In the genomic region with DNA sequence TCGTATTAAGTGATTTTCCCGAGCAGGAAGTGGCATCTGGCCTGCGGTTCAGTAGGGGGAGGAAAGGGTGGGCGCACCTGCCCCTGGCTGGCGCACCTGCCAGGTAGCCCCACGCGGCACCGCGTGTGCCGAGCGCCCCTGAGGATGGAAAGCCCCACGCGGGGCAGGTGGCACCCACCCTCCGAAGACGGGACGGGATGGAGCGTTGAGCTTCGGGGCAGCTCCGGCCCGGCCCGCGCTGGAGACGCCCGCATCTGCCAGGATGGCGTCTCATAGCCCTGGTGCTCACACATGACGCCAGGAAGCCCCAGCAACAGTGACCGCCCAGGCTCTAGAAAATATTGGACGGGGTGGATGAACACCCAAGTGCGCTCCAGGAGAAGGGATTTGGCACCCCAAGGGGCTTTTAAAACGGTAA, we compare ENCODE assay signal across 8 cellular contexts. TPM values are rescaled to one million over a fixed set of nuclear protein-coding genes. Genes with fewer than 3 reads are reported as not detected.
DNase-seq lines count a peak whose midpoint lies in the region; ATAC-seq, FAIRE-seq and TF ChIP-seq lines count a peak whose summit lies in the region.

No MANE protein-coding gene starts in this region.

- intact Hi-C loops in HCT116 (cut with micrococcal nuclease) (no loop called here), kidney (cut with DNase I) (no loop called here)

- POLR2A ChIA-PET in HCT116 (lab: Charles Lee), result interaction anchor here (0.7 kb wide), 1 partner anchor 285 kb away, joined by 3 read pairs; no protein-coding TSS in a partner anchor

- TF ChIP-seq RAD21 in HCT116 (IDR thresholded peaks at IDR 0.05; ENCODE audit: low read depth), result no peak

- no peak for TF ChIP-seq POLR2A in HCT116 (IDR thresholded peaks at IDR 0.05; ENCODE audit: borderline replicate concordance, extremely low read depth, insufficient read depth, insufficient read length)

- H3K36me3 Mint-ChIP-seq in astrocyte (ENCODE audit: low read depth, unreplicated experiment) (no peaks in the 10 kb centered on the region), type B pancreatic cell (no peaks in the 10 kb centered on the region)

- no peaks in the 10 kb centered on the region for H3K36me3 ChIP-seq in ACC112 (ENCODE audit: insufficient read depth, low read length)
- H3K36me3 ChIP-seq in HCT116 (ENCODE audit: control insufficient read depth in 1 of 2, insufficient read depth in 2 of 2, low read length in 2 of 2), result no peaks in the 10 kb centered on the region
- H3K36me3 ChIP-seq in astrocyte (ENCODE audit: insufficient read depth, low read length), result no peaks in the 10 kb centered on the region
- no peaks in the 10 kb centered on the region for H3K36me3 ChIP-seq in kidney (ENCODE audit: control insufficient read depth in 1 of 2, insufficient read depth in 2 of 2, low read length in 2 of 2)

- H3K4me2 ChIP-seq in HCT116 (ENCODE audit: low read length), result peak overlapping the region; percentile 87
- H3K4me2 ChIP-seq in astrocyte (ENCODE audit: low read length), result peak overlapping the region; percentile 90

- FAIRE-seq in astrocyte (lab: Jason Lieb, UNC) (no peak), kidney (lab: Jason Lieb, UNC) (no peak)

- peaks cover 43% of the 10 kb centered on the region for H3K27me3 ChIP-seq in ACC112 (ENCODE audit: insufficient read depth, low read length)
- H3K27me3 ChIP-seq in HCT116 (ENCODE audit: insufficient read depth, low read length), result no peaks in the 10 kb centered on the region
- H3K27me3 ChIP-seq in astrocyte (ENCODE audit: insufficient read depth, low read length), result peaks cover 54% of the 10 kb centered on the region

- H4K20me1 ChIP-seq in HCT116 (ENCODE audit: insufficient read depth), result no peaks in the 10 kb centered on the region
- no peaks in the 10 kb centered on the region for H4K20me1 ChIP-seq in astrocyte (ENCODE audit: insufficient read depth, low read length)

- H3K4me1 ChIP-seq in ACC112 (ENCODE audit: control insufficient read depth, insufficient read depth, low read length, unreplicated experiment) (peaks cover 8% of the 10 kb centered on the region), HCT116 (ENCODE audit: control insufficient read depth in 1 of 2, insufficient read depth in 2 of 2, low read length in 2 of 2) (peaks cover 8 to 33% of the 10 kb centered on the region in 2 experiments; a peak in 3 of 4 replicates), astrocyte (ENCODE audit: insufficient read depth, low read length) (peaks cover 10% of the 10 kb centered on the region), kidney (ENCODE audit: control insufficient read depth in 1 of 2, insufficient read depth in 1 of 2, low read depth in 1 of 2, low read length in 2 of 2) (peaks cover 5 to 8% of the 10 kb centered on the region in 2 donors)

- ATAC-seq in HCT116 (no peak), HG03175 (IDR thresholded peaks at IDR 0.05; ENCODE audit: unreplicated experiment) (no peak), GM18907 (IDR thresholded peaks at IDR 0.05; ENCODE audit: unreplicated experiment) (no peak)

- H3K4me3 Mint-ChIP-seq in astrocyte (ENCODE audit: unreplicated experiment) (peak overlapping the region; percentile 80), type B pancreatic cell (peak overlapping the region; percentile 86)

- H3K27me3 Mint-ChIP-seq in astrocyte (ENCODE audit: low read depth, unreplicated experiment), result peaks cover 31% of the 10 kb centered on the region
- H3K27me3 Mint-ChIP-seq in type B pancreatic cell, result peaks cover 72% of the 10 kb centered on the region

- peaks cover 2% of the 10 kb centered on the region for H3K4me1 Mint-ChIP-seq in astrocyte (ENCODE audit: low read depth, unreplicated experiment)
- H3K4me1 Mint-ChIP-seq in type B pancreatic cell (ENCODE audit: unreplicated experiment), result peaks cover 5% of the 10 kb centered on the region

- TF ChIP-seq CTCF in HCT116 (IDR thresholded peaks at IDR 0.05 in 2 of 3, conservative IDR thresholded peaks at IDR 0.05 in 1 of 3; ENCODE audit: borderline replicate concordance in 1 of 3, insufficient read depth in 1 of 3, low read depth in 2 of 3, low read length in 2 of 3), result no peak
- no peak for TF ChIP-seq CTCF in astrocyte (IDR thresholded peaks at IDR 0.05; ENCODE audit: insufficient read depth, low read depth, low read length)
- TF ChIP-seq CTCF in kidney (IDR thresholded peaks at IDR 0.05; ENCODE audit: borderline replicate concordance, extremely low read depth, insufficient read depth), result no peak
- TF ChIP-seq CTCF in type B pancreatic cell (conservative IDR thresholded peaks at IDR 0.05), result no peak

- RAD21 ChIA-PET in HCT116 (lab: Charles Lee; ENCODE audit: low non-redundant PET in 1 of 2, low total read pairs in 2 of 2, uncharacterized antibody in 2 of 2, unreplicated experiment in 2 of 2), result no interaction called here

- no TSS peak for BruUV-seq in HCT116 (replicated peaks; lab: Mats Ljungman, UMichigan)

- H3K79me2 ChIP-seq in ACC112 (ENCODE audit: control insufficient read depth, insufficient read depth, low read length, unreplicated experiment), result no peaks in the 10 kb centered on the region
- no peaks in the 10 kb centered on the region; the same call in 1 of the 2 replicates for H3K79me2 ChIP-seq in HCT116 (ENCODE audit: insufficient read depth, low read length)
- no peaks in the 10 kb centered on the region for H3K79me2 ChIP-seq in astrocyte (ENCODE audit: insufficient read depth, low read length)

- CTCF ChIA-PET in HCT116 (lab: Charles Lee), result interaction anchor here (1.3 kb wide), 1 partner anchor 14 kb away, joined by 3 read pairs; no protein-coding TSS in a partner anchor

- no peak for DNase-seq in HCT116 (ENCODE audit: low read depth, low spot score)
- DNase-seq in astrocyte (ENCODE audit: low read depth), result no peak
- DNase-seq in kidney, result peak; percentile 78
- DNase-seq in type B pancreatic cell (ENCODE audit: extremely low spot score, unreplicated experiment), result no peak
- DNase-seq in NCI-H446 (lab: John Stamatoyannopoulos, UW), result no peak

- H3K9me3 Mint-ChIP-seq in astrocyte (ENCODE audit: unreplicated experiment) (no peaks in the 10 kb centered on the region), type B pancreatic cell (no peaks in the 10 kb centered on the region)

- H3K27ac Mint-ChIP-seq in astrocyte (ENCODE audit: unreplicated experiment) (peak overlapping the region; percentile 69), type B pancreatic cell (peak overlapping the region; percentile 39)

- H3K9me2 ChIP-seq in HCT116 (ENCODE audit: insufficient read depth), result no peaks in the 10 kb centered on the region

- H3K4me3 ChIP-seq in ACC112 (ENCODE audit: low read depth, low read length) (peak overlapping the region; percentile 80), HCT116 (replicated peaks in 1 of 2; ENCODE audit: low read depth in 1 of 2, low read length in 2 of 2) (peak overlapping the region; percentile 43 to 59), astrocyte (ENCODE audit: insufficient read depth, low read depth, low read length) (peak overlapping the region; percentile 50), kidney (ENCODE audit: low read length in 2 of 2) (peak overlapping the region; percentile 24 to 53)

- H2AFZ ChIP-seq in ACC112 (ENCODE audit: low read length, unreplicated experiment) (no peak overlapping the region), HCT116 (ENCODE audit: low read depth, low read length, poor library complexity, severe bottlenecking) (no peak overlapping the region), astrocyte (ENCODE audit: low read depth, low read length) (peak overlapping the region; percentile 37)

- H3K9me3 ChIP-seq in HCT116 (ENCODE audit: control insufficient read depth in 1 of 2, insufficient read depth in 1 of 2, low read depth in 1 of 2, low read length in 2 of 2), result no peaks in the 10 kb centered on the region
- H3K9me3 ChIP-seq in astrocyte (ENCODE audit: insufficient read depth, low read depth, low read length), result no peaks in the 10 kb centered on the region
- no peaks in the 10 kb centered on the region for H3K9me3 ChIP-seq in kidney (ENCODE audit: control insufficient read depth in 1 of 2, low read length in 2 of 2)

- H3K9ac ChIP-seq in HCT116 (ENCODE audit: low read length) (peak overlapping the region; percentile 77), astrocyte (ENCODE audit: low read length) (peak overlapping the region; percentile 80), kidney (ENCODE audit: low read length in 2 of 2) (peak overlapping the region; percentile 48 to 58)

- H3K27ac ChIP-seq in ACC112 (ENCODE audit: low read depth, low read length), result peak overlapping the region; percentile 83
- peak overlapping the region; percentile 57; the same call in 1 of the 2 replicates for H3K27ac ChIP-seq in HCT116 (ENCODE audit: low read depth, low read length)
- peak overlapping the region; percentile 38 for H3K27ac ChIP-seq in astrocyte (ENCODE audit: low read depth, low read length)
- H3K27ac ChIP-seq in kidney (ENCODE audit: low read depth in 2 of 2, low read length in 2 of 2), result peak overlapping the region in 1 of 2 donors; percentile 63

TF ChIP-seq in HCT116, 20 proteins besides CTCF, POLR2A, EP300 and RAD21:
- no peak for TF ChIP-seq ZFX (IDR thresholded peaks at IDR 0.05)
- no peak for TF ChIP-seq ATF3 (IDR thresholded peaks at IDR 0.05)
- TF ChIP-seq EZH2 (IDR thresholded peaks at IDR 0.05), result no peak
- TF ChIP-seq CBX3 (IDR thresholded peaks at IDR 0.05; ENCODE audit: low read depth), result no peak
- no peak for TF ChIP-seq TCF7L2 (IDR thresholded peaks at IDR 0.05; ENCODE audit: borderline replicate concordance, extremely low read depth, insufficient read depth, insufficient read length)
- TF ChIP-seq EGR1 (IDR thresholded peaks at IDR 0.05; ENCODE audit: low read depth), result no peak
- no peak for TF ChIP-seq ELF1 (IDR thresholded peaks at IDR 0.05; ENCODE audit: borderline replicate concordance, low read depth)
- no peak for TF ChIP-seq YY1 (IDR thresholded peaks at IDR 0.05; ENCODE audit: extremely low read depth, insufficient replicate concordance, low read depth, low read length)

RNA-seq across cellular contexts. Expression of gene NFATC1, which starts 2.5 kb away (rescaled TPM):
- 20.8 TPM for total RNA-seq in HCT116 (2021; ENCODE audit: unreplicated experiment)
- 13.5 and 14.8 TPM in 2 replicates for polyA plus RNA-seq in HCT116 (2012)
- total RNA-seq in astrocyte, result 10.6 and 11.0 TPM in 2 replicates
- total RNA-seq in kidney, result 17.2 TPM
- polyA plus RNA-seq in kidney (ENCODE audit: insufficient read depth, low read depth, low replicate concordance), result 4.3 TPM
- total RNA-seq in type B pancreatic cell (ENCODE audit: low replicate concordance), result 2.7 and 6.1 TPM in 2 replicates
